ENCODE assay signal across 1 cellular context in genomic region chrY:7468979-7469745, GRCh38.
TF ChIP-seq lines count a peak whose summit lies in the region.

No MANE protein-coding gene starts in this region.

TF ChIP-seq in GM23338, 12 proteins besides CTCF, POLR2A, EP300 and RAD21 (continued from another document):
- TF ChIP-seq ETS1 (IDR thresholded peaks at IDR 0.05) (no peak), ZNF114 (CRISPR knock-in tag; IDR thresholded peaks at IDR 0.05) (no peak), JUNB (IDR thresholded peaks at IDR 0.05; ENCODE audit: unreplicated experiment) (no peak), ZNF331 (CRISPR knock-in tag; IDR thresholded peaks at IDR 0.05; ENCODE audit: low read depth) (no peak), EZH2 (IDR thresholded peaks at IDR 0.05; ENCODE audit: low read depth, unreplicated experiment) (no peak), REST (IDR thresholded peaks at IDR 0.05; ENCODE audit: unreplicated experiment) (no peak), NANOG (IDR thresholded peaks at IDR 0.05; ENCODE audit: borderline replicate concordance) (no peak), STAT1 (IDR thresholded peaks at IDR 0.05; ENCODE audit: unreplicated experiment) (no peak)
TF ChIP-seq in GM23338: peak in this region for 0.
